8 cellular contexts compared by ENCODE assay signal in genomic region chr1:23558140-23558871, GRCh38. TPM values are rescaled to one million over a fixed set of nuclear protein-coding genes. Genes with fewer than 3 reads are reported as not detected.
DNase-seq lines count a peak whose midpoint lies in the region; ATAC-seq, FAIRE-seq and TF ChIP-seq lines count a peak whose summit lies in the region.

No MANE protein-coding gene starts in this region.

- peaks cover 70 to 90% of the 10 kb centered on the region in 2 experiments for H3K4me1 ChIP-seq in HCT116 (ENCODE audit: control insufficient read depth in 1 of 2, insufficient read depth in 2 of 2, low read length in 2 of 2)
- H3K4me1 ChIP-seq in SJSA1 (replicated peaks): peaks cover 76% of the 10 kb centered on the region
- peaks cover 0 to 7% of the 10 kb centered on the region in 2 donors for H3K4me1 ChIP-seq in breast epithelium
- H3K4me1 ChIP-seq in HepG2 (ENCODE audit: insufficient read depth, low read length): peaks cover 77% of the 10 kb centered on the region
- H3K4me1 ChIP-seq in stomach smooth muscle (ENCODE audit: control insufficient read depth, insufficient read depth, low read length): peaks cover 86% of the 10 kb centered on the region

- RAD21 ChIA-PET in HCT116 (lab: Charles Lee; ENCODE audit: low non-redundant PET in 1 of 2, low total read pairs in 2 of 2, uncharacterized antibody in 2 of 2, unreplicated experiment in 2 of 2): interaction anchor here in 1 of 2 experiments (0.9 kb wide), 1 partner anchor 76 kb away, joined by 3 read pairs; no protein-coding TSS in a partner anchor

- intact Hi-C loops in HCT116 (cut with micrococcal nuclease) (no loop called here), breast epithelium (cut with DNase I; ENCODE audit: low total_unique reads) (no loop called here), HepG2 (cut with micrococcal nuclease; ENCODE audit: unreplicated experiment) (loop anchor here (5.0 to 10.0 kb wide), 2 partner anchors 34 to 186 kb away; partner anchors contain the start of gene ELOA)

- TF ChIP-seq CTCF in AG10803 (conservative IDR thresholded peaks at IDR 0.05; ENCODE audit: low read length): no peak
- no peak for TF ChIP-seq CTCF in HCT116 (IDR thresholded peaks at IDR 0.05 in 2 of 3, conservative IDR thresholded peaks at IDR 0.05 in 1 of 3; ENCODE audit: borderline replicate concordance in 1 of 3, insufficient read depth in 1 of 3, low read depth in 2 of 3, low read length in 2 of 3)
- TF ChIP-seq CTCF in breast epithelium (IDR thresholded peaks at IDR 0.05): no peak
- TF ChIP-seq CTCF in HepG2 (CRISPR knock-in tag; IDR thresholded peaks at IDR 0.05): peak; percentile 17; the same call in 1 of the 2 replicates

- peak overlapping the region; percentile 96 for H3K4me3 ChIP-seq in AG10803 (ENCODE audit: low read length)
- peak overlapping the region; percentile 79 to 95 for H3K4me3 ChIP-seq in HCT116 (replicated peaks in 1 of 2; ENCODE audit: low read depth in 1 of 2, low read length in 2 of 2)
- peak overlapping the region; percentile 68 for H3K4me3 ChIP-seq in SJSA1
- H3K4me3 ChIP-seq in breast epithelium: peak overlapping the region; percentile 67 to 79 (median 68)
- peak overlapping the region; percentile 73 to 98 (median 83) for H3K4me3 ChIP-seq in HepG2 (replicated peaks in 1 of 3; ENCODE audit: insufficient read depth in 1 of 3, low read depth in 2 of 3, low read length in 3 of 3)
- H3K4me3 ChIP-seq in stomach smooth muscle (ENCODE audit: low read length in 2 of 2): peak overlapping the region; percentile 84 to 95

- BruUV-seq in HCT116 (replicated peaks; lab: Mats Ljungman, UMichigan) (no TSS peak), HepG2 (replicated peaks; lab: Mats Ljungman, UMichigan) (no TSS peak)

- in situ Hi-C loops in HepG2 (cut with HindIII; ENCODE audit: extremely low pct_ligation_motif_present, low pct_unique_long_range_greater_than_20kb): no loop called here

- WGBS in HepG2 (ENCODE audit: low lambda C conversion rate): 0% methylated on average over 2 of the region's 34 CpGs

- H3K9ac ChIP-seq in HCT116 (ENCODE audit: low read length) (peak overlapping the region; percentile 94), HepG2 (ENCODE audit: insufficient read depth, low read depth, low read length) (peak overlapping the region; percentile 97), stomach smooth muscle (ENCODE audit: low read length in 2 of 2) (peak overlapping the region; percentile 85 to 93)

- TF ChIP-seq EP300 in HepG2 (IDR thresholded peaks at IDR 0.05; ENCODE audit: low read depth in 2 of 2, low read length in 2 of 2): peak; percentile 66 to 82; a peak in 3 of 4 replicates
- peak; percentile 85 for TF ChIP-seq EP300 in HepG2 (CRISPR knock-in tag; IDR thresholded peaks at IDR 0.05; ENCODE audit: borderline replicate concordance)

- no peaks in the 10 kb centered on the region for H3K9me2 ChIP-seq in HCT116 (ENCODE audit: insufficient read depth)

- POLR2A ChIA-PET in HCT116 (lab: Charles Lee) (interaction anchor here (0.7 to 2.8 kb wide), 9 partner anchors 9 to 133 kb away, joined by 3 to 15 read pairs (median 5); partner anchors contain the start of gene RPL11), HepG2 (lab: Yijun Ruan, JAX) (interaction anchor here (0.7 to 6.0 kb wide), 9 partner anchors 10 to 220 kb away, joined by 3 to 54 read pairs (median 8); partner anchors contain the start of genes PITHD1 and RPL11)

- peak; percentile 39 for FAIRE-seq in HepG2 (lab: Jason Lieb, UNC)

- H2AFZ ChIP-seq in HCT116 (ENCODE audit: low read depth, low read length, poor library complexity, severe bottlenecking): no peak overlapping the region
- no peak overlapping the region for H2AFZ ChIP-seq in HepG2 (ENCODE audit: low read length)

- H3K4me2 ChIP-seq in HCT116 (ENCODE audit: low read length) (peak overlapping the region; percentile 85), HepG2 (ENCODE audit: low read depth, low read length) (peak overlapping the region; percentile 95)

- H3K27ac ChIP-seq in HCT116 (ENCODE audit: low read depth, low read length) (peak overlapping the region; percentile 89), SJSA1 (peak overlapping the region; percentile 97), breast epithelium (peak overlapping the region; percentile 93 to 94), HepG2 (ENCODE audit: extremely low read length, insufficient read depth, low read length) (peak overlapping the region; percentile 98), stomach smooth muscle (ENCODE audit: low read length) (peak overlapping the region; percentile 99)

- H3K79me2 ChIP-seq in HCT116 (ENCODE audit: insufficient read depth, low read length) (peaks cover 22% of the 10 kb centered on the region), HepG2 (ENCODE audit: insufficient read depth, low read length) (peaks cover 25% of the 10 kb centered on the region)

- H3K36me3 ChIP-seq in HCT116 (ENCODE audit: control insufficient read depth in 1 of 2, insufficient read depth in 2 of 2, low read length in 2 of 2): peaks cover 0 to 2% of the 10 kb centered on the region in 2 experiments; a peak in 1 of 4 replicates
- peaks cover 30% of the 10 kb centered on the region for H3K36me3 ChIP-seq in SJSA1
- H3K36me3 ChIP-seq in breast epithelium: no peaks in the 10 kb centered on the region
- no peaks in the 10 kb centered on the region for H3K36me3 ChIP-seq in HepG2 (replicated peaks in 1 of 2; ENCODE audit: control insufficient read depth in 1 of 2, insufficient read depth in 2 of 2, low read length in 2 of 2)
- H3K36me3 ChIP-seq in stomach smooth muscle (ENCODE audit: control insufficient read depth in 2 of 2, insufficient read depth in 2 of 2, low read length in 2 of 2): no peaks in the 10 kb centered on the region

- H4K20me1 ChIP-seq in HCT116 (ENCODE audit: insufficient read depth): no peaks in the 10 kb centered on the region; the same call in 1 of the 2 replicates
- peaks cover 9% of the 10 kb centered on the region; the same call in 1 of the 2 replicates for H4K20me1 ChIP-seq in HepG2 (ENCODE audit: insufficient read depth, low read length)

- H3K9me3 ChIP-seq in HCT116 (ENCODE audit: control insufficient read depth in 1 of 2, insufficient read depth in 1 of 2, low read depth in 1 of 2, low read length in 2 of 2) (no peaks in the 10 kb centered on the region), SJSA1 (replicated peaks) (no peaks in the 10 kb centered on the region), breast epithelium (no peaks in the 10 kb centered on the region), HepG2 (ENCODE audit: low read length) (no peaks in the 10 kb centered on the region), stomach smooth muscle (ENCODE audit: control insufficient read depth in 2 of 2, low read length in 2 of 2) (no peaks in the 10 kb centered on the region)

- ATAC-seq in HCT116 (peak; percentile 4), HepG2 (peak; percentile 21), HG03095 (IDR thresholded peaks at IDR 0.05; ENCODE audit: unreplicated experiment) (no peak), HG03378 (IDR thresholded peaks at IDR 0.05; ENCODE audit: unreplicated experiment) (no peak)

- H3K27me3 ChIP-seq in HCT116 (ENCODE audit: insufficient read depth, low read length) (no peaks in the 10 kb centered on the region), SJSA1 (replicated peaks) (no peaks in the 10 kb centered on the region), breast epithelium (no peaks in the 10 kb centered on the region), HepG2 (ENCODE audit: control insufficient read depth in 1 of 2, insufficient read depth in 2 of 2, low read length in 2 of 2) (no peaks in the 10 kb centered on the region; a peak in 1 of 5 replicates), stomach smooth muscle (ENCODE audit: control insufficient read depth in 1 of 2, insufficient read depth in 2 of 2, low read length in 2 of 2) (no peaks in the 10 kb centered on the region)

- DNase-seq in AG10803 (ENCODE audit: low read depth): peak; percentile 45
- peak; percentile 54 for DNase-seq in HCT116 (ENCODE audit: low read depth, low spot score)
- DNase-seq in SJSA1 (ENCODE audit: low read depth in 1 of 2, low spot score in 2 of 2): peak; percentile 87 to 90
- no peak for DNase-seq in breast epithelium (ENCODE audit: low spot score in 2 of 2)
- peak; percentile 80 for DNase-seq in HepG2 (ENCODE audit: low spot score)

- TF ChIP-seq POLR2A in HCT116 (IDR thresholded peaks at IDR 0.05; ENCODE audit: borderline replicate concordance, extremely low read depth, insufficient read depth, insufficient read length): no peak
- TF ChIP-seq POLR2A in breast epithelium (IDR thresholded peaks at IDR 0.05): no peak
- peak; percentile 66 to 80 for TF ChIP-seq POLR2A in HepG2 (IDR thresholded peaks at IDR 0.05; ENCODE audit: insufficient read depth in 1 of 2, low read depth in 2 of 2, low read length in 2 of 2)

- CTCF ChIA-PET in HCT116 (lab: Charles Lee): interaction anchor here (0.8 to 5.3 kb wide), 6 partner anchors 17 to 358 kb away, joined by 3 to 34 read pairs (median 3); no protein-coding TSS in a partner anchor
- CTCF ChIA-PET in HepG2 (lab: Yijun Ruan, JAX; ENCODE audit: low intra/inter-chr PET ratio, low total read pairs): no interaction called here

- TF ChIP-seq RAD21 in HCT116 (IDR thresholded peaks at IDR 0.05; ENCODE audit: low read depth) (no peak), HepG2 (CRISPR knock-in tag; IDR thresholded peaks at IDR 0.05) (no peak)

RNA-seq across cellular contexts. Expression of gene ID3, which starts 1.0 kb away (rescaled TPM):
- total RNA-seq in HCT116 (2021; ENCODE audit: unreplicated experiment) (183 TPM), breast epithelium (100 to 1,000 TPM in 1 of 3 donors, 10 to 100 TPM in 2; 79.9 to 133 (median 90.9) TPM), HepG2 (2016; rRNA removed; fragmentation: Illumina TruSeq; extraction: Trizol) (67.8 and 115 TPM in 2 replicates)
- polyA plus RNA-seq in HCT116 (2012): 116 and 167 TPM in 2 replicates
- total RNA-seq in SJSA1 (2014; rRNA removed; shearing (Covaris generic)): 400 and 615 TPM in 2 replicates
- 119 and 126 TPM in 2 replicates for total RNA-seq in HepG2 (2016; cell fraction: cytosol; rRNA removed; fragmentation: Illumina TruSeq; extraction: Trizol; ENCODE audit: low read depth)
- 65.6 and 120 TPM in 2 replicates for total RNA-seq in HepG2 (2016; cell fraction: insoluble cytoplasmic fraction; rRNA removed; fragmentation: Illumina TruSeq; extraction: Trizol)
- 79.8 and 82.4 TPM in 2 replicates for total RNA-seq in HepG2 (2016; cell fraction: membrane; rRNA removed; fragmentation: Illumina TruSeq; extraction: Trizol)
- 82.3 and 85.6 TPM in 2 replicates for total RNA-seq in HepG2 (2016; cell fraction: nucleus; rRNA removed; fragmentation: Illumina TruSeq; extraction: Trizol)
- polyA plus RNA-seq in HepG2 (2011; rRNA removed): 34.9 and 64.8 TPM in 2 replicates
- 40.3 and 106 TPM in 2 replicates for polyA plus RNA-seq in HepG2 (2011; cell fraction: cytosol; rRNA removed)
- polyA plus RNA-seq in HepG2 (2011; cell fraction: nucleus; rRNA removed): 50.4 and 124 TPM in 2 replicates
- 19.1 and 19.4 TPM in 2 replicates for polyA plus RNA-seq in HepG2 (2012)
- 19.4 and 20.9 TPM in 2 replicates for polyA plus RNA-seq in HepG2 (2016; cell fraction: cytosol; fragmentation: Illumina TruSeq; extraction: Trizol; ENCODE audit: low read depth)
- polyA plus RNA-seq in HepG2 (2016; cell fraction: insoluble cytoplasmic fraction; fragmentation: Illumina TruSeq; extraction: Trizol; ENCODE audit: low read depth): 67.3 and 67.6 TPM in 2 replicates
- 27.8 and 28.9 TPM in 2 replicates for polyA plus RNA-seq in HepG2 (2016; cell fraction: membrane; fragmentation: Illumina TruSeq; extraction: Trizol; ENCODE audit: low read depth)
- 106 and 110 TPM in 2 replicates for polyA plus RNA-seq in HepG2 (2016; cell fraction: nucleus; fragmentation: Illumina TruSeq; extraction: Trizol; ENCODE audit: insufficient read depth, low read depth)
- 66.2 and 315 TPM in 2 replicates for polyA minus RNA-seq in HepG2 (2011; rRNA and poly(A)+ RNA removed; ENCODE audit: low replicate concordance)
- 18.4 and 43.5 TPM in 2 replicates for polyA minus RNA-seq in HepG2 (2011; cell fraction: cytosol; rRNA and poly(A)+ RNA removed)
- polyA minus RNA-seq in HepG2 (2011; cell fraction: nucleus; rRNA and poly(A)+ RNA removed): 53.5 and 115 TPM in 2 replicates

RNA-seq across cellular contexts. Expression of gene E2F2, which starts 27.3 kb away (rescaled TPM):
- total RNA-seq in HCT116 (2021; ENCODE audit: unreplicated experiment) (16.3 TPM), breast epithelium (under 1 TPM; under 0.01 to 0.73 (median 0.33) TPM), HepG2 (2016; rRNA removed; fragmentation: Illumina TruSeq; extraction: Trizol) (5.7 and 6.6 TPM in 2 replicates)
- 4.0 and 5.3 TPM in 2 replicates for polyA plus RNA-seq in HCT116 (2012)
- 7.3 and 12.3 TPM in 2 replicates for total RNA-seq in SJSA1 (2014; rRNA removed; shearing (Covaris generic))
- 1.1 and 1.3 TPM in 2 replicates for total RNA-seq in HepG2 (2016; cell fraction: cytosol; rRNA removed; fragmentation: Illumina TruSeq; extraction: Trizol; ENCODE audit: low read depth)
- 4.9 and 6.0 TPM in 2 replicates for total RNA-seq in HepG2 (2016; cell fraction: insoluble cytoplasmic fraction; rRNA removed; fragmentation: Illumina TruSeq; extraction: Trizol)
- 2.6 TPM in 2 replicates for total RNA-seq in HepG2 (2016; cell fraction: membrane; rRNA removed; fragmentation: Illumina TruSeq; extraction: Trizol)
- 5.1 and 7.1 TPM in 2 replicates for total RNA-seq in HepG2 (2016; cell fraction: nucleus; rRNA removed; fragmentation: Illumina TruSeq; extraction: Trizol)
- polyA plus RNA-seq in HepG2 (2011; rRNA removed): 0.50 and 0.65 TPM in 2 replicates
- polyA plus RNA-seq in HepG2 (2011; cell fraction: cytosol; rRNA removed): 0.29 and 0.35 TPM in 2 replicates
- 1.9 TPM in 2 replicates for polyA plus RNA-seq in HepG2 (2011; cell fraction: nucleus; rRNA removed)
- 0.63 and 1.4 TPM in 2 replicates for polyA plus RNA-seq in HepG2 (2012)
- polyA plus RNA-seq in HepG2 (2016; cell fraction: cytosol; fragmentation: Illumina TruSeq; extraction: Trizol; ENCODE audit: low read depth): 0.24 and 0.26 TPM in 2 replicates
- polyA plus RNA-seq in HepG2 (2016; cell fraction: insoluble cytoplasmic fraction; fragmentation: Illumina TruSeq; extraction: Trizol; ENCODE audit: low read depth): 3.4 and 4.2 TPM in 2 replicates
- 0.62 and 0.69 TPM in 2 replicates for polyA plus RNA-seq in HepG2 (2016; cell fraction: membrane; fragmentation: Illumina TruSeq; extraction: Trizol; ENCODE audit: low read depth)
- 12.8 and 14.2 TPM in 2 replicates for polyA plus RNA-seq in HepG2 (2016; cell fraction: nucleus; fragmentation: Illumina TruSeq; extraction: Trizol; ENCODE audit: insufficient read depth, low read depth)
- polyA minus RNA-seq in HepG2 (2011; rRNA and poly(A)+ RNA removed; ENCODE audit: low replicate concordance): 1.8 and 19.5 TPM in 2 replicates
- polyA minus RNA-seq in HepG2 (2011; cell fraction: cytosol; rRNA and poly(A)+ RNA removed): 0.79 and 1.1 TPM in 2 replicates
- polyA minus RNA-seq in HepG2 (2011; cell fraction: nucleus; rRNA and poly(A)+ RNA removed): 0.87 and 1.3 TPM in 2 replicates

Comparison
In these comparisons a context has a peak if more than half of its experiments do, and no peak if none do; other contexts are left out.
1. DNase-seq: peak in AG10803 (single experiment), HCT116 (single experiment), SJSA1 (2 of 2) and HepG2 (single experiment); none in breast epithelium (0 of 2).
2. ATAC-seq: peak in HCT116 (single experiment) and HepG2 (single experiment); none in HG03095 (single experiment) and HG03378 (single experiment).
3. POLR2A ChIP-seq: peak in HepG2 (2 of 2); none in HCT116 (single experiment) and breast epithelium (single experiment).
4. Peak in every context shown above with its lines, with median percentiles within 50 percentile points of each other: H3K4me3 ChIP-seq, H3K27ac ChIP-seq and H3K9ac ChIP-seq.